11 cellular contexts compared by ENCODE assay signal in the genomic region with DNA sequence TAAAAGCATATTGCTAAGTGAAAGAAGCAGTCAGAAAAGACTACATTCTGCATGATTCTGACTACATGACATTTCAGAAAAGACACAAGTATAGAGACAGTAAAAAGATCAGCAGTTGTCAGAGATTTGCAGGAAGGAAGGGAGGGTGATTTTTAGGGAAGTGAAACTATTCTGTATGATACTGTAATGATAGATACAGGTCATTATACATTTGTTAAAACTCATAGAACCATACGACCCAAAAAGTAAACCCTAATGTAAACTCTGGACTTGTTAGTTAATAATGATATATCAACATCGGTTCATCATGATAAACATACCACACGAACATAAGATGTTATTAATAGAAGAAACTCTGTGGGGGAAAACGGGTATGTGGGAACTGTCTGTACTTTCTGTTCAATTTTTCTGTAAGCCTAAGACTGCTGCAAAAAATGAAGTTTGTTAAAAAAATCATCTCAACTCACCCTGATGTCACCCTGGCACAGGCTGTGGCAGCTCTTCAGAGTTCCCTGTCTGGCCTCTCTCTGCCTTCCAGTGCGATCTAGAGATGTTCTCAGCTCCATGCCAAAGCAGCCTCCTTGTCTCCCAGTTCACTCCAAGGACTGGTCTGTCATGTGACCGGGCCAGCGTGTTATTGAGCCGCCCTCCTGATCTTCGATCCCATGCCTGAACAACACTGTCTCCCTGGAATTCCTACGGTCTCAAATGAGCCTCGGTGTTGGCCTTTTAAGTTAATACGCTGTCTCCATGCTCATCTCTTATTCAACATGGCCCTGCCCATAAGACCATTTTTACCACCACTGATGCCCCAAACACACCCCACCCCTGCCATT.
DNase-seq lines count a peak whose midpoint lies in the region; ATAC-seq lines count a peak whose summit lies in the region.
"Had no signal": no experiment of that assay in that cellular context is flagged by ENCODE, and none has a peak within 500 bp of the region (broad histone marks: within the 10 kb centered on the region; RNA-seq: fewer than 3 reads in every experiment).

No MANE protein-coding gene starts in this region.

- H3K27ac Mint-ChIP-seq in stimulated activated naive B cell treated with anti-CD40 and anti-IgM and Interleukin-4, amounts not matched to agents 10 μg/mL and 1 μg/mL and 100 μg/mL, for 72 hours = peak overlapping the region; percentile 15
- H3K27ac Mint-ChIP-seq: activated naive CD8-positive, alpha-beta T cell; natural killer cell had no signal

- DNase-seq in NOMO-1 (lab: John Stamatoyannopoulos, UW; ENCODE audit: unreplicated experiment in 2 of 2) (peak; percentile 70 to 97), GM19240 (ENCODE audit: insufficient read length, low spot score) (no peak), HAP-1 (ENCODE audit: low spot score in 2 of 2) (no peak), iPS-NIHi7 (ENCODE audit: extremely low spot score) (no peak)
- DNase-seq in stimulated activated naive B cell treated with anti-CD40 and anti-IgM and Interleukin-4, amounts not matched to agents 10 μg/mL and 1 μg/mL and 100 μg/mL, for 72 hours = no peak
- DNase-seq: natural killer cell, NCI-H1092, T1000 had no signal

- no peaks in the 10 kb centered on the region for H3K9me3 ChIP-seq in HAP-1

- no peak overlapping the region for H3K4me3 ChIP-seq in HAP-1

- no peaks in the 10 kb centered on the region for H3K36me3 ChIP-seq in HAP-1 (replicated peaks)

- H3K27me3 Mint-ChIP-seq in stimulated activated naive B cell treated with anti-CD40 and anti-IgM and Interleukin-4, amounts not matched to agents 10 μg/mL and 1 μg/mL and 100 μg/mL, for 72 hours = no peaks in the 10 kb centered on the region

- no peaks in the 10 kb centered on the region for H3K36me3 Mint-ChIP-seq in stimulated activated naive B cell treated with anti-CD40 and anti-IgM and Interleukin-4, amounts not matched to agents 10 μg/mL and 1 μg/mL and 100 μg/mL, for 72 hours
- H3K36me3 Mint-ChIP-seq: activated naive CD8-positive, alpha-beta T cell; natural killer cell had no signal

- H3K27me3 ChIP-seq in HAP-1 (ENCODE audit: low read depth) = no peaks in the 10 kb centered on the region

- peaks cover 22 to 23% of the 10 kb centered on the region in 2 donors for H3K4me1 Mint-ChIP-seq in stimulated activated naive B cell treated with anti-CD40 and anti-IgM and Interleukin-4, amounts not matched to agents 10 μg/mL and 1 μg/mL and 100 μg/mL, for 72 hours
- H3K4me1 Mint-ChIP-seq: natural killer cell had no signal

- H3K4me3 Mint-ChIP-seq in stimulated activated naive B cell treated with anti-CD40 and anti-IgM and Interleukin-4, amounts not matched to agents 10 μg/mL and 1 μg/mL and 100 μg/mL, for 72 hours = peak overlapping the region; percentile 25 to 60
- H3K4me3 Mint-ChIP-seq: activated naive CD8-positive, alpha-beta T cell; natural killer cell had no signal

- ATAC-seq in GM19438 (IDR thresholded peaks at IDR 0.05; ENCODE audit: low read depth, unreplicated experiment) = peak; percentile 96
- ATAC-seq in HG02973 (IDR thresholded peaks at IDR 0.05; ENCODE audit: unreplicated experiment) = peak; percentile 96
- peak; percentile 97 for ATAC-seq in stimulated activated naive B cell treated with anti-CD40 and anti-IgM and Interleukin-4, amounts not matched to agents 10 μg/mL and 1 μg/mL and 100 μg/mL, for 72 hours (replicated peaks)

- in situ Hi-C loops in HAP-1 (cut with MboI; ENCODE audit: low sequenced_read_pairs) = no loop called here

- H3K4me1 ChIP-seq in HAP-1 = no peaks in the 10 kb centered on the region

- no peaks in the 10 kb centered on the region for H3K9me3 Mint-ChIP-seq in stimulated activated naive B cell treated with anti-CD40 and anti-IgM and Interleukin-4, amounts not matched to agents 10 μg/mL and 1 μg/mL and 100 μg/mL, for 72 hours
- H3K9me3 Mint-ChIP-seq: natural killer cell had no signal

Comparison
In these comparisons a context has a peak if more than half of its experiments do, and no peak if none do; other contexts are left out.
1. DNase-seq: peak in NOMO-1 (2 of 2); none in stimulated activated naive B cell treated with anti-CD40 and anti-IgM and Interleukin-4, amounts not matched to agents 10 μg/mL and 1 μg/mL and 100 μg/mL, for 72 hours (single experiment), GM19240 (single experiment), HAP-1 (0 of 2) and iPS-NIHi7 (single experiment).
2. Peak in every context shown above with its lines, with median percentiles within 50 percentile points of each other: ATAC-seq.